8 cellular contexts compared by ENCODE assay signal in genomic region chr12:110501378-110501721, GRCh38. TPM values are rescaled to one million over a fixed set of nuclear protein-coding genes. Genes with fewer than 3 reads are reported as not detected.
DNase-seq lines count a peak whose midpoint lies in the region; ATAC-seq, FAIRE-seq and TF ChIP-seq lines count a peak whose summit lies in the region.

No MANE protein-coding gene starts in this region.

- peak overlapping the region in 1 of 2 experiments; percentile 68 for H3K14ac ChIP-seq in mesenchymal stem cell (ENCODE audit: low read length in 2 of 2)

- H2BK5ac ChIP-seq in mesenchymal stem cell (ENCODE audit: low read depth, low read length, poor library complexity, severe bottlenecking): peak overlapping the region; percentile 69

- H3K27ac ChIP-seq in KMS-11 (peak overlapping the region; percentile 57), SJCRH30 (peak overlapping the region; percentile 85), mesenchymal stem cell (ENCODE audit: low read length, poor library complexity, severe bottlenecking) (peak overlapping the region; percentile 80), upper lobe of left lung (peak overlapping the region; percentile 92 to 98 (median 97))

- peak overlapping the region in 1 of 2 experiments; percentile 14 for H3K23ac ChIP-seq in mesenchymal stem cell (ENCODE audit: low read length in 2 of 2)

- H3K9me3 ChIP-seq in SJCRH30 (replicated peaks) (no peaks in the 10 kb centered on the region), mesenchymal stem cell (ENCODE audit: control insufficient read depth, low read length) (no peaks in the 10 kb centered on the region), upper lobe of left lung (no peaks in the 10 kb centered on the region)

- H3K36me3 ChIP-seq in KMS-11 (ENCODE audit: insufficient read depth) (no peaks in the 10 kb centered on the region), SJCRH30 (peaks cover 9% of the 10 kb centered on the region), mesenchymal stem cell (ENCODE audit: control insufficient read depth in 1 of 2, insufficient read depth in 2 of 2, low read depth in 1 of 2, low read length in 2 of 2) (peaks cover 7 to 15% of the 10 kb centered on the region in 2 experiments), upper lobe of left lung (peaks cover 0 to 5% (median 2%) of the 10 kb centered on the region in 4 donors)

- H3K79me2 ChIP-seq in KMS-11 (ENCODE audit: insufficient read depth, low read depth): peaks cover 25% of the 10 kb centered on the region; the same call in 1 of the 2 replicates

- peak overlapping the region; percentile 87 for H4K91ac ChIP-seq in mesenchymal stem cell (ENCODE audit: low read length)

- FAIRE-seq in HTR-8/SVneo (lab: Jason Lieb, UNC): no peak

- no peaks in the 10 kb centered on the region for H3K79me1 ChIP-seq in mesenchymal stem cell (replicated peaks; ENCODE audit: low read length, poor library complexity, severe bottlenecking)

- H2AFZ ChIP-seq in KMS-11 (ENCODE audit: low read depth) (peak overlapping the region; percentile 45), mesenchymal stem cell (ENCODE audit: low read depth, low read length) (no peak overlapping the region)

- TF ChIP-seq CTCF in KMS-11 (conservative IDR thresholded peaks at IDR 0.05; ENCODE audit: low read depth, low read length) (no peak), upper lobe of left lung (IDR thresholded peaks at IDR 0.05) (no peak)

- H3K4me3 ChIP-seq in KMS-11 (IDR thresholded peaks at IDR 0.05; ENCODE audit: insufficient read depth, low read depth, low read length): no peak overlapping the region
- peak overlapping the region; percentile 95 for H3K4me3 ChIP-seq in SJCRH30
- peak overlapping the region; percentile 89 to 92 for H3K4me3 ChIP-seq in mesenchymal stem cell (ENCODE audit: insufficient read depth in 1 of 2, low read depth in 1 of 2, low read length in 2 of 2)
- peak overlapping the region; percentile 92 to 98 (median 96) for H3K4me3 ChIP-seq in upper lobe of left lung

- H2BK12ac ChIP-seq in mesenchymal stem cell (ENCODE audit: low read length in 2 of 2): peak overlapping the region in 1 of 2 experiments; percentile 34

- H3K4me2 ChIP-seq in KMS-11 (peak overlapping the region; percentile 48; the same call in 1 of the 2 replicates), mesenchymal stem cell (ENCODE audit: low read length, poor library complexity, severe bottlenecking) (peak overlapping the region; percentile 72)

- DNase-seq in DMS 273 (lab: John Stamatoyannopoulos, UW; ENCODE audit: unreplicated experiment) (peak; percentile 77), SJCRH30 (peak; percentile 55 to 64), dedifferentiated amniotic fluid mesenchymal stem cell (ENCODE audit: extremely low spot score) (peak; percentile 41), mesenchymal stem cell (peak; percentile 63), upper lobe of left lung (peak in 1 of 2 donors; percentile 57), HTR-8/SVneo (ENCODE audit: insufficient read length, low spot score) (no peak)

- no peak overlapping the region for H2BK15ac ChIP-seq in mesenchymal stem cell (ENCODE audit: low read depth, poor library complexity, severe bottlenecking)

- peak; percentile 4 for ATAC-seq in GM19467 (IDR thresholded peaks at IDR 0.05; ENCODE audit: unreplicated experiment)
- peak; percentile 62 for ATAC-seq in upper lobe of left lung (ENCODE audit: low FRiP score in 2 of 2)

- H4K20me1 ChIP-seq in KMS-11 (ENCODE audit: insufficient read depth): no peaks in the 10 kb centered on the region

- TF ChIP-seq EP300 in upper lobe of left lung (IDR thresholded peaks at IDR 0.05): no peak

- H3K27me3 ChIP-seq in KMS-11 (ENCODE audit: insufficient read depth, low read depth): no peaks in the 10 kb centered on the region
- H3K27me3 ChIP-seq in SJCRH30: no peaks in the 10 kb centered on the region
- H3K27me3 ChIP-seq in mesenchymal stem cell (ENCODE audit: control insufficient read depth in 1 of 2, insufficient read depth in 1 of 2, low read length in 2 of 2): no peaks in the 10 kb centered on the region
- no peaks in the 10 kb centered on the region for H3K27me3 ChIP-seq in upper lobe of left lung

- H3K4me1 ChIP-seq in KMS-11 (ENCODE audit: low read depth, poor library complexity, severe bottlenecking) (peaks cover 19% of the 10 kb centered on the region), SJCRH30 (peaks cover 6% of the 10 kb centered on the region; the same call in 1 of the 2 replicates), mesenchymal stem cell (ENCODE audit: control insufficient read depth, insufficient read depth, low read depth, low read length) (peaks cover 8% of the 10 kb centered on the region), upper lobe of left lung (peaks cover 29 to 39% (median 33%) of the 10 kb centered on the region in 4 donors)

- peak overlapping the region; percentile 76 to 81 for H3K18ac ChIP-seq in mesenchymal stem cell (ENCODE audit: low read depth in 1 of 2, low read length in 2 of 2)

- under 1% methylated on average over 16 of the region's 16 CpGs for WGBS in mesenchymal stem cell
- 0 to 2% methylated on average over 13 to 16 of the region's 16 CpGs for WGBS in upper lobe of left lung, 2 donors

- H2BK120ac ChIP-seq in mesenchymal stem cell (ENCODE audit: low read depth, low read length): no peak overlapping the region

- no peak overlapping the region for H2AK5ac ChIP-seq in mesenchymal stem cell (ENCODE audit: low read length, severe bottlenecking)

- TF ChIP-seq POLR2A in upper lobe of left lung (IDR thresholded peaks at IDR 0.05): no peak

- H3K9ac ChIP-seq in KMS-11 (peak overlapping the region; percentile 69; the same call in 1 of the 2 replicates), mesenchymal stem cell (ENCODE audit: low read length) (peak overlapping the region; percentile 98)

- peak overlapping the region; percentile 94 for H4K8ac ChIP-seq in mesenchymal stem cell (ENCODE audit: low read length)

- no peak overlapping the region for H3K4ac ChIP-seq in mesenchymal stem cell (ENCODE audit: low read depth in 1 of 2, low read length in 2 of 2)

RNA-seq across cellular contexts. Expression of gene VPS29, which starts 0.6 kb away (rescaled TPM):
- 73.2 and 91.5 TPM in 2 replicates for total RNA-seq in SJCRH30 (2014; rRNA removed; shearing (Covaris generic))
- polyA plus RNA-seq in mesenchymal stem cell (2013, experiment 1 of 2): 138 TPM
- polyA plus RNA-seq in mesenchymal stem cell (2013, experiment 2 of 2): 144 TPM
- total RNA-seq in upper lobe of left lung: 100 to 1,000 TPM in 1 of 6 donors, 10 to 100 TPM in 5; 29.9 to 102 (median 86.7) TPM

RNA-seq across cellular contexts. Expression of gene RAD9B, which starts 0.8 kb away (rescaled TPM):
- total RNA-seq in SJCRH30 (2014; rRNA removed; shearing (Covaris generic)): 1.1 and 2.7 TPM in 2 replicates
- 0.10 TPM for polyA plus RNA-seq in mesenchymal stem cell (2013, experiment 1 of 2)
- polyA plus RNA-seq in mesenchymal stem cell (2013, experiment 2 of 2): 0.10 TPM
- total RNA-seq in upper lobe of left lung: 1 to 10 TPM in 2 of 6 donors, under 1 TPM in 3, not detected in 1; 0.15 to 2.1 (median 0.94) TPM

RNA-seq across cellular contexts. Expression of gene FAM216A, which starts 32.7 kb away (rescaled TPM):
- 26.3 and 30.2 TPM in 2 replicates for total RNA-seq in SJCRH30 (2014; rRNA removed; shearing (Covaris generic))
- polyA plus RNA-seq in mesenchymal stem cell (2013, experiment 1 of 2): 10.5 TPM
- polyA plus RNA-seq in mesenchymal stem cell (2013, experiment 2 of 2): 10.8 TPM
- total RNA-seq in upper lobe of left lung: 1 to 10 TPM; 3.1 to 6.1 (median 3.2) TPM

RNA-seq across cellular contexts. Expression of gene GPN3, which starts 33.3 kb away (rescaled TPM):
- total RNA-seq in SJCRH30 (2014; rRNA removed; shearing (Covaris generic)): 43.6 and 45.9 TPM in 2 replicates
- 16.2 TPM for polyA plus RNA-seq in mesenchymal stem cell (2013, experiment 1 of 2)
- polyA plus RNA-seq in mesenchymal stem cell (2013, experiment 2 of 2): 16.4 TPM
- 10 to 100 TPM in 4 of 6 donors, 1 to 10 TPM in 2; 4.1 to 31.4 (median 19.6) TPM for total RNA-seq in upper lobe of left lung

RNA-seq across cellular contexts. Expression of gene ARPC3, which starts 51.2 kb away (rescaled TPM):
- 106 and 112 TPM in 2 replicates for total RNA-seq in SJCRH30 (2014; rRNA removed; shearing (Covaris generic))
- 424 TPM for polyA plus RNA-seq in mesenchymal stem cell (2013, experiment 1 of 2)
- 435 TPM for polyA plus RNA-seq in mesenchymal stem cell (2013, experiment 2 of 2)
- 100 to 1,000 TPM; 139 to 347 (median 245) TPM for total RNA-seq in upper lobe of left lung
